In genomic region chr2:65746919-65747678, GRCh38 we compare ENCODE assay signal across 20 cellular contexts.
DNase-seq lines count a peak whose midpoint lies in the region; ATAC-seq, FAIRE-seq and TF ChIP-seq lines count a peak whose summit lies in the region.
"Had no signal": no experiment of that assay in that cellular context is flagged by ENCODE, and none has a peak within 500 bp of the region (broad histone marks: within the 10 kb centered on the region; RNA-seq: fewer than 3 reads in every experiment).

No MANE protein-coding gene starts in this region.

- 27% methylated on average over 11 of the region's 11 CpGs for WGBS in K562 (ENCODE audit: insufficient coverage, low coverage, missing lambda C conversion rate)
- WGBS in ovary, 3 donors: 4 to 21% (median 14%) methylated on average over 11 of the region's 11 CpGs

- FAIRE-seq in K562 (lab: Jason Lieb, UNC): no peak
- FAIRE-seq: A549, endothelial cell of umbilical vein, islet of Langerhans, small intestine had no signal

- TF ChIP-seq CTCF in A673 (conservative IDR thresholded peaks at IDR 0.05; ENCODE audit: low read depth, low read length) (no peak), K562 (IDR thresholded peaks at IDR 0.05 in 2 of 3, conservative IDR thresholded peaks at IDR 0.05 in 1 of 3; ENCODE audit: insufficient read depth in 2 of 3, low read depth in 1 of 3, low read length in 3 of 3) (no peak), ovary (IDR thresholded peaks at IDR 0.05) (no peak)

- BruUV-seq in A673 (replicated peaks; lab: Mats Ljungman, UMichigan) (TSS peak; percentile 75), K562 (replicated peaks; lab: Mats Ljungman, UMichigan) (no TSS peak)

- intact Hi-C loops in A673 (cut with micrococcal nuclease; ENCODE audit: unreplicated experiment): loop anchor here (2.0 to 5.0 kb wide), 3 partner anchors 84 to 828 kb away; no protein-coding TSS in a partner anchor
- intact Hi-C loops in K562 (cut with micrococcal nuclease): no loop called here
- intact Hi-C loops in left ventricle myocardium superior (cut with micrococcal nuclease): no loop called here
- intact Hi-C loops in ovary (cut with DNase I): no loop called here

- H3K9ac ChIP-seq in K562 (ENCODE audit: insufficient read depth in 1 of 2, low read depth in 2 of 2, low read length in 2 of 2): 0 out of 4 replicates have a peak overlapping the region, but pooled peaks of 1 of the 2 experiments have one; percentile 47
- H3K9ac ChIP-seq in Karpas-422 (ENCODE audit: low read length): no peak overlapping the region

- no peak for TF ChIP-seq RAD21 in K562 (CRISPR knock-in tag; conservative IDR thresholded peaks at IDR 0.05 in 1 of 2, IDR thresholded peaks at IDR 0.05 in 1 of 2)

- H3K9me1 ChIP-seq in K562 (ENCODE audit: control insufficient read depth, insufficient read depth, low read length): no peaks in the 10 kb centered on the region

- ATAC-seq in K562: no peak; the same call in 2 of the 3 replicates
- ATAC-seq in left ventricle myocardium superior: peak; percentile 93
- ATAC-seq: A549; activated CD8-positive, alpha-beta T cell treated with anti-CD3 and anti-CD28 coated beads, Interleukin-2, amount 10 ng/mL, durations not matched to agents 7 days and 5 days; gastroesophageal sphincter; T-cell had no signal

- H3K79me2 ChIP-seq in K562 (ENCODE audit: control insufficient read depth, insufficient read depth, low read length): no peaks in the 10 kb centered on the region
- H3K79me2 ChIP-seq in Karpas-422 (ENCODE audit: low read length): no peaks in the 10 kb centered on the region

- H2AFZ ChIP-seq in K562 (ENCODE audit: low read depth, low read length) (peak overlapping the region; percentile 67), Karpas-422 (ENCODE audit: low read length) (no peak overlapping the region)

- POLR2A ChIA-PET in A673 (lab: Charles Lee; ENCODE audit: low non-redundant PET): interaction anchor here (0.5 to 0.8 kb wide), 4 partner anchors 106 to 506 kb away, joined by 3 to 9 read pairs (median 4); no protein-coding TSS in a partner anchor
- POLR2A ChIA-PET in K562 (lab: Yijun Ruan, JAX): interaction anchor here (1.2 kb wide), 1 partner anchor 13 kb away, joined by 5 read pairs; no protein-coding TSS in a partner anchor

- no peaks in the 10 kb centered on the region for H3K9me2 ChIP-seq in Karpas-422 (replicated peaks; ENCODE audit: insufficient read depth, low read length)

- H3K27ac ChIP-seq in A673 (ENCODE audit: low read depth, low read length, poor library complexity, severe bottlenecking) (peak overlapping the region; percentile 100), K562 (ENCODE audit: extremely low read depth, low read depth, low read length) (no peak overlapping the region), ovary (peak overlapping the region in 1 of 2 donors; percentile 4), Karpas-422 (ENCODE audit: low read length) (no peak overlapping the region)
- H3K27ac ChIP-seq: A549, gastroesophageal sphincter, tibial artery, VCaP had no signal

- CTCF ChIA-PET in A673 (lab: Charles Lee) (interaction anchor here (0.7 to 1.0 kb wide), 3 partner anchors 48 to 107 kb away, joined by 3 to 6 read pairs (median 3); no protein-coding TSS in a partner anchor), K562 (lab: Yijun Ruan, JAX; ENCODE audit: low intra/inter-chr PET ratio) (no interaction called here)

- in situ Hi-C loops in K562 (cut with MboI): no loop called here

- H3K4me1 ChIP-seq in A673 (ENCODE audit: insufficient read depth, low read length, poor library complexity, severe bottlenecking) (peaks cover 62% of the 10 kb centered on the region), K562 (replicated peaks in 1 of 2; ENCODE audit: control insufficient read depth in 2 of 2, insufficient read depth in 2 of 2, low read length in 2 of 2) (no peaks in the 10 kb centered on the region; a peak in 2 of 5 replicates), ovary (ENCODE audit: insufficient read depth) (peaks cover 9% of the 10 kb centered on the region), Karpas-422 (ENCODE audit: low read length) (no peaks in the 10 kb centered on the region)
- H3K4me1 ChIP-seq: A549, gastroesophageal sphincter had no signal

- H3K36me3 ChIP-seq in A673 (ENCODE audit: insufficient read depth, low read length, poor library complexity, severe bottlenecking) (peaks cover 3% of the 10 kb centered on the region), K562 (ENCODE audit: control insufficient read depth, insufficient read depth, low read length) (no peaks in the 10 kb centered on the region), ovary (no peaks in the 10 kb centered on the region), Karpas-422 (ENCODE audit: insufficient read depth, low read length) (no peaks in the 10 kb centered on the region)
- H3K36me3 ChIP-seq: gastroesophageal sphincter, tibial artery had no signal

- DNase-seq in A673 (ENCODE audit: low spot score) (peak; percentile 82), K562 (ENCODE audit: extremely low read depth in 1 of 4, low spot score in 3 of 4) (no peak), left ventricle myocardium superior (peak; percentile 51), ovary (peak; percentile 21 to 80 (median 57)), NCI-H510A treated with DMSO at 0.1 percent for 48 hours (lab: John Stamatoyannopoulos, UW) (no peak), Karpas-422 (no peak), NAMALWA (ENCODE audit: low spot score) (no peak), LoVo (ENCODE audit: low spot score) (no peak)
- DNase-seq: activated CD8-positive, alpha-beta T cell treated with anti-CD3 and anti-CD28 coated beads, Interleukin-2, amount 10 ng/mL, durations not matched to agents 7 days and 5 days; KBM-7; NCI-H1417 treated with DMSO at 0.1 percent for 48 hours; NK-92 treated with Interleukin-12 subunit alpha and Interleukin-12 subunit beta, amount 100 ng/mL, for 24 hours; small intestine; T-cell; tibial artery had no signal

- TF ChIP-seq POLR2A in K562 (conservative IDR thresholded peaks at IDR 0.05) (no peak), ovary (IDR thresholded peaks at IDR 0.05) (no peak)

- H4K20me1 ChIP-seq in K562 (replicated peaks; ENCODE audit: control insufficient read depth, insufficient read depth, low read length) (no peaks in the 10 kb centered on the region), Karpas-422 (ENCODE audit: insufficient read depth, low read depth, low read length) (no peaks in the 10 kb centered on the region)

- TF ChIP-seq EP300 in K562 (IDR thresholded peaks at IDR 0.05; ENCODE audit: low read length) (no peak), ovary (IDR thresholded peaks at IDR 0.05) (no peak)

- H3K4me3 ChIP-seq in A673 (ENCODE audit: low read depth, low read length, poor library complexity, severe bottlenecking): no peak overlapping the region
- H3K4me3 ChIP-seq in K562: no peak overlapping the region
- H3K4me3 ChIP-seq in ovary: no peak overlapping the region
- H3K4me3 ChIP-seq in Karpas-422 (ENCODE audit: low read length): no peak overlapping the region
- H3K4me3 ChIP-seq: A549, gastroesophageal sphincter had no signal

- peak overlapping the region; percentile 39; the same call in 1 of the 2 replicates for H3K4me2 ChIP-seq in K562 (ENCODE audit: insufficient read depth, low read length)
- no peak overlapping the region for H3K4me2 ChIP-seq in Karpas-422 (ENCODE audit: low read depth, low read length, poor library complexity, severe bottlenecking)
- H3K4me2 ChIP-seq: A549 had no signal

- H3K9me3 ChIP-seq in A673 (ENCODE audit: low read depth, low read length, poor library complexity, severe bottlenecking) (no peaks in the 10 kb centered on the region), K562 (replicated peaks; ENCODE audit: control insufficient read depth, insufficient read depth, low read depth, low read length) (no peaks in the 10 kb centered on the region), ovary (no peaks in the 10 kb centered on the region), Karpas-422 (ENCODE audit: low read length) (no peaks in the 10 kb centered on the region)
- H3K9me3 ChIP-seq: A549, gastroesophageal sphincter, tibial artery had no signal

- H3K27me3 ChIP-seq in A673 (replicated peaks; ENCODE audit: insufficient read depth, low read depth, low read length, poor library complexity) (no peaks in the 10 kb centered on the region), K562 (ENCODE audit: control insufficient read depth in 2 of 2, insufficient read depth in 2 of 2, low read length in 2 of 2) (no peaks in the 10 kb centered on the region), ovary (no peaks in the 10 kb centered on the region), Karpas-422 (ENCODE audit: low read length) (no peaks in the 10 kb centered on the region)
- H3K27me3 ChIP-seq: gastroesophageal sphincter, tibial artery had no signal

TF ChIP-seq in K562, 482 proteins besides CTCF, POLR2A, EP300 and RAD21 (continues in another document):
- TF ChIP-seq KDM4B (IDR thresholded peaks at IDR 0.05; ENCODE audit: borderline replicate concordance in 2 of 2, low read depth in 1 of 2) (no peak), MIER1 (IDR thresholded peaks at IDR 0.05; ENCODE audit: low read depth) (no peak), ZNF3 (CRISPR knock-in tag; IDR thresholded peaks at IDR 0.05) (no peak)
- TF ChIP-seq, protein P1, sequence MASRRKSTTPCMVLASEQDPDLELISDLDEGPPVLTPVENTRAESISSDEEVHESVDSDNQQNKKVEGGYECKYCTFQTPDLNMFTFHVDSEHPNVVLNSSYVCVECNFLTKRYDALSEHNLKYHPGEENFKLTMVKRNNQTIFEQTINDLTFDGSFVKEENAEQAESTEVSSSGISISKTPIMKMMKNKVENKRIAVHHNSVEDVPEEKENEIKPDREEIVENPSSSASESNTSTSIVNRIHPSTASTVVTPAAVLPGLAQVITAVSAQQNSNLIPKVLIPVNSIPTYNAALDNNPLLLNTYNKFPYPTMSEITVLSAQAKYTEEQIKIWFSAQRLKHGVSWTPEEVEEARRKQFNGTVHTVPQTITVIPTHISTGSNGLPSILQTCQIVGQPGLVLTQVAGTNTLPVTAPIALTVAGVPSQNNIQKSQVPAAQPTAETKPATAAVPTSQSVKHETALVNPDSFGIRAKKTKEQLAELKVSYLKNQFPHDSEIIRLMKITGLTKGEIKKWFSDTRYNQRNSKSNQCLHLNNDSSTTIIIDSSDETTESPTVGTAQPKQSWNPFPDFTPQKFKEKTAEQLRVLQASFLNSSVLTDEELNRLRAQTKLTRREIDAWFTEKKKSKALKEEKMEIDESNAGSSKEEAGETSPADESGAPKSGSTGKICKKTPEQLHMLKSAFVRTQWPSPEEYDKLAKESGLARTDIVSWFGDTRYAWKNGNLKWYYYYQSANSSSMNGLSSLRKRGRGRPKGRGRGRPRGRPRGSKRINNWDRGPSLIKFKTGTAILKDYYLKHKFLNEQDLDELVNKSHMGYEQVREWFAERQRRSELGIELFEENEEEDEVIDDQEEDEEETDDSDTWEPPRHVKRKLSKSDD (conservative IDR thresholded peaks at IDR 0.05; ENCODE audit: low read length): no peak

Comparison
In these comparisons a context has a peak if more than half of its experiments do, and no peak if none do; other contexts are left out.
1. DNase-seq: peak in A673 (single experiment), left ventricle myocardium superior (single experiment) and ovary (5 of 5); none in K562 (0 of 4), NCI-H510A treated with DMSO at 0.1 percent for 48 hours (single experiment), Karpas-422 (single experiment), NAMALWA (single experiment) and LoVo (single experiment).